Comparison of ENCODE assay signal across 20 cellular contexts in the genomic region with DNA sequence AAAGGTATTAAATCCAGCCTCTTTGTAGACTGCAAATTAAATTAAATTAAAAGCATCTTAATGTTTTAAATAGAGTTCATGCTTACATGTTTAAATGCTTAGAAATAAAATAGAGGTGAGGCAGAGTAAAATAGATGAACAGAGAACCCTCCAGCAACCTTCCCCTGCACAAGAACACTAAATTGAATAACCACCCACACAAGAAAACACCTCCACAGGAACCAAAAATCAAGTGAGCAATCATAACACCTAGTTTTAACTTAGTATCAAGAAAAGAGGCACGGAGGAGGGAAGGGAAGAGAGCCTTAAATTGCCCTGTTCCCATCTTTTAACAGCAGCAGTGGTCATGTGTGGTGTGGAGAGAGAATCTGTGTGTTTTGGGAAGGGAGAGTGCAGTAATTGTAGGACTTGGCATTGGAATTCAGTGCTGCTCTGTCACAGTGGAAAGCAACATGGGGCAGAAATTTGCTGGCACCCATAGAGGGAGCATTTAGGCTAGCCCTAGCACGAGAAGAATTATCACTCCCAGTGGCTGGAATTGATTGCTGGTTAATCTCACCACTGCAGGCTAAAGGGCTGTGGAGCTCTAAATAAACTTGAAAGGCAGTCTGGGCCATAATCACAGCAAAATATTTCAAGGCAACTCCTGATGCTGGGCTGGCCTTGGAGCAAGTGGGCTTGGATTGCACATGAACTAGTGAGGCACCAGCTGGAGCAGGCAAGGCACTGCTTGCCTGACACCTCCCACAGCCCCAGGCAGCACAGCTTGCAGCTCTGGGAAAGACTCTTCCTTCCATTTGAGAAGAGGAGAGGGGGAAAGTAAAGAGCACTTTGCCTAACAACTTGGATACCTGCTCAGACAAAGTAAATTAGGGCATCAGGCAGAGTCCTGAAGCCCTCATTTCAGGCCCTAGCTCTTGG.
"Had no signal": no experiment of that assay in that cellular context is flagged by ENCODE, and none has a peak within 500 bp of the region (broad histone marks: within the 10 kb centered on the region; RNA-seq: fewer than 3 reads in every experiment).

No MANE protein-coding gene starts in this region.

- H3K36me3 ChIP-seq: neutrophil, pancreas, thyroid gland had no signal

- H3K27ac Mint-ChIP-seq: activated CD4-positive, alpha-beta T cell treated with anti-CD3 and anti-CD28 coated beads, Interleukin-2, amount 10 ng/mL, durations not matched to agents 7 days and 5 days; activated CD8-positive, alpha-beta T cell treated with anti-CD3 and anti-CD28 coated beads, Interleukin-2, amount 10 ng/mL, durations not matched to agents 7 days and 5 days; activated naive CD8-positive, alpha-beta T cell treated with anti-CD3 and anti-CD28 coated beads, Interleukin-2, amount 50 U/mL, for 24 hours; activated T-helper 1 cell treated with anti-CD3 and anti-CD28 coated beads, Interleukin-12 subunit alpha, Interleukin-12 subunit beta, Interleukin-2, Interleukin-4 antibody, amounts not matched to agents 30 ng/mL and 10 ng/mL and 1 ng/mL, durations not matched to agents 14 hours and 24 hours and 36 hours; nephron had no signal

- ATAC-seq: activated CD8-positive, alpha-beta T cell treated with anti-CD3 and anti-CD28 coated beads, Interleukin-2, amount 10 ng/mL, durations not matched to agents 7 days and 5 days; activated naive CD8-positive, alpha-beta T cell treated with anti-CD3 and anti-CD28 coated beads, Interleukin-2, amount 50 U/mL, for 24 hours; foreskin keratinocyte; left ventricle myocardium superior; pancreas had no signal

- H3K27me3 ChIP-seq: foreskin keratinocyte, neutrophil, pancreas, thyroid gland had no signal

- H3K4me1 ChIP-seq: foreskin keratinocyte, pancreas, thyroid gland had no signal

- H3K36me3 Mint-ChIP-seq: brain had no signal

- H3K9me3 ChIP-seq: neutrophil, pancreas, thyroid gland had no signal

- H3K9me3 Mint-ChIP-seq: activated T-helper 1 cell treated with anti-CD3 and anti-CD28 coated beads, Interleukin-12 subunit alpha, Interleukin-12 subunit beta, Interleukin-2, Interleukin-4 antibody, amounts not matched to agents 30 ng/mL and 10 ng/mL and 1 ng/mL, durations not matched to agents 14 hours and 24 hours and 36 hours had no signal

- H3K4me1 Mint-ChIP-seq: activated CD4-positive, alpha-beta T cell treated with anti-CD3 and anti-CD28 coated beads, Interleukin-2, amount 10 ng/mL, durations not matched to agents 7 days and 5 days; activated naive CD8-positive, alpha-beta T cell treated with anti-CD3 and anti-CD28 coated beads, Interleukin-2, amount 50 U/mL, for 24 hours; brain had no signal

- H3K4me3 ChIP-seq: pancreas, thyroid gland had no signal

- DNase-seq: activated CD4-positive, alpha-beta T cell treated with anti-CD3 and anti-CD28 coated beads, Interleukin-2, amount 10 ng/mL, durations not matched to agents 7 days and 5 days; activated CD4-positive, CD25-positive, alpha-beta regulatory T cell treated with anti-CD3 and anti-CD28 coated beads, Interleukin-2, amount 50 U/mL, for 72 hours; activated CD8-positive, alpha-beta T cell treated with anti-CD3 and anti-CD28 coated beads, Interleukin-2, amount 10 ng/mL, durations not matched to agents 7 days and 5 days; activated gamma-delta T cell; activated naive CD4-positive, alpha-beta T cell treated with anti-CD3 and anti-CD28 coated beads, Interleukin-2, amount 50 U/mL, for 16 hours; activated naive CD8-positive, alpha-beta T cell treated with anti-CD3 and anti-CD28 coated beads, Interleukin-2, amount 50 U/mL, for 24 hours; effector CD8-positive, alpha-beta T cell; left ventricle myocardium superior; mammary epithelial cell; midbrain; pancreas; stimulated activated CD4-positive, alpha-beta T cell treated with anti-CD3 and anti-CD28 coated beads, Interleukin-4, amount 100 ng/mL, for 24 hours; stimulated activated naive CD4-positive, alpha-beta T cell treated with Interleukin-2 at 50 U/mL for 16 hours; thyroid gland had no signal

- H3K27ac ChIP-seq: foreskin keratinocyte, neutrophil, pancreas, thyroid gland, VCaP had no signal

- H3K27me3 Mint-ChIP-seq: activated CD4-positive, alpha-beta T cell treated with anti-CD3 and anti-CD28 coated beads, Interleukin-2, amount 10 ng/mL, durations not matched to agents 7 days and 5 days; activated naive CD8-positive, alpha-beta T cell treated with anti-CD3 and anti-CD28 coated beads, Interleukin-2, amount 50 U/mL, for 24 hours had no signal

- H3K4me3 Mint-ChIP-seq: activated CD4-positive, alpha-beta T cell treated with anti-CD3 and anti-CD28 coated beads, Interleukin-2, amount 10 ng/mL, durations not matched to agents 7 days and 5 days; activated CD8-positive, alpha-beta T cell treated with anti-CD3 and anti-CD28 coated beads, Interleukin-2, amount 10 ng/mL, durations not matched to agents 7 days and 5 days; activated naive CD8-positive, alpha-beta T cell treated with anti-CD3 and anti-CD28 coated beads, Interleukin-2, amount 50 U/mL, for 24 hours; activated T-helper 1 cell treated with anti-CD3 and anti-CD28 coated beads, Interleukin-12 subunit alpha, Interleukin-12 subunit beta, Interleukin-2, Interleukin-4 antibody, amounts not matched to agents 30 ng/mL and 10 ng/mL and 1 ng/mL, durations not matched to agents 14 hours and 24 hours and 36 hours; brain; nephron had no signal
